Comparison of ENCODE assay signal across 2 cellular contexts in the genomic region with DNA sequence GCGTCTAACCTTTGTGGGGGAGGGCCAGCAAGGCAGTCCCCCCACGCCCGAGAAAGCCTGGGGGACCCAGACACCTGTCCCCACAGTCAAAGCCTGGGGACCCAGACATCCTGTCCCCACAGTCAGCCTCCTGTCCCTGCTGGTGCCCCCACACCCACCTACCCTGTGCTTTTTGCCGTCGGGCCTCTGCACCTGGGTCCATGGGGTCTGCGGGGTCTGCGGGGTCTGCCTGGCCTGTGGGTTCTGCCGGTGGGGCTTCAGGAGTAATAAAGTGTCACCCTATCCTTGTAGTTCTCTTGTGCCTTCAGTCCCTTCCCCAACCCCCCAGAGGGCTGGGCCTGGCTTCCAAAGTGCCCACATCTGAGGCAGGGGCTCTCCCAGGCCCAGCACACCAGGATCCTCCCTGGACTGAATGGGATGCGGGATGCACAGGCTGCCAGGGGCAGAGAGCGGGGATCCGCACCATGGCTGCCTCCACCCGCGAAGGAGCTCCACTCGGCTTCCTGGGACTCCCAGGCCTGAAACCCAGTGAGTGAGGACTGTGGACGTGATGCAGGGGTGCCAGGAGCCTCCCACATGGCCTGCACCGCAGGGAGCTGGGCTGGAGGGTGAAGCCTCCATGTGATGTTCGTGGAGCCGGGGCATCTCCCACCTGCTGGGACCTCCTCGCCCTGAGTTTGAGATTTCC.
TF ChIP-seq lines count a peak whose summit lies in the region.

No MANE protein-coding gene starts in this region.

TF ChIP-seq in HCT116, 20 proteins besides CTCF, POLR2A, EP300 and RAD21:
- TF ChIP-seq, protein P1, sequence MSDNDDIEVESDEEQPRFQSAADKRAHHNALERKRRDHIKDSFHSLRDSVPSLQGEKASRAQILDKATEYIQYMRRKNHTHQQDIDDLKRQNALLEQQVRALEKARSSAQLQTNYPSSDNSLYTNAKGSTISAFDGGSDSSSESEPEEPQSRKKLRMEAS (IDR thresholded peaks at IDR 0.05) = no peak
- TF ChIP-seq, protein P2, sequence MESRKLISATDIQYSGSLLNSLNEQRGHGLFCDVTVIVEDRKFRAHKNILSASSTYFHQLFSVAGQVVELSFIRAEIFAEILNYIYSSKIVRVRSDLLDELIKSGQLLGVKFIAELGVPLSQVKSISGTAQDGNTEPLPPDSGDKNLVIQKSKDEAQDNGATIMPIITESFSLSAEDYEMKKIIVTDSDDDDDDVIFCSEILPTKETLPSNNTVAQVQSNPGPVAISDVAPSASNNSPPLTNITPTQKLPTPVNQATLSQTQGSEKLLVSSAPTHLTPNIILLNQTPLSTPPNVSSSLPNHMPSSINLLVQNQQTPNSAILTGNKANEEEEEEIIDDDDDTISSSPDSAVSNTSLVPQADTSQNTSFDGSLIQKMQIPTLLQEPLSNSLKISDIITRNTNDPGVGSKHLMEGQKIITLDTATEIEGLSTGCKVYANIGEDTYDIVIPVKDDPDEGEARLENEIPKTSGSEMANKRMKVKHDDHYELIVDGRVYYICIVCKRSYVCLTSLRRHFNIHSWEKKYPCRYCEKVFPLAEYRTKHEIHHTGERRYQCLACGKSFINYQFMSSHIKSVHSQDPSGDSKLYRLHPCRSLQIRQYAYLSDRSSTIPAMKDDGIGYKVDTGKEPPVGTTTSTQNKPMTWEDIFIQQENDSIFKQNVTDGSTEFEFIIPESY (IDR thresholded peaks at IDR 0.05; ENCODE audit: extremely low read depth, insufficient replicate concordance, low read length) = no peak
- TF ChIP-seq YY1 (IDR thresholded peaks at IDR 0.05; ENCODE audit: extremely low read depth, insufficient replicate concordance, low read depth, low read length) = no peak
- no peak for TF ChIP-seq CBX3 (IDR thresholded peaks at IDR 0.05; ENCODE audit: low read depth)
- TF ChIP-seq SP1 (IDR thresholded peaks at IDR 0.05; ENCODE audit: low read depth) = no peak
- TF ChIP-seq SRF (IDR thresholded peaks at IDR 0.05; ENCODE audit: low read depth) = no peak
- TF ChIP-seq EGR1 (IDR thresholded peaks at IDR 0.05; ENCODE audit: low read depth) = no peak
- TF ChIP-seq CEBPB (IDR thresholded peaks at IDR 0.05; ENCODE audit: low read depth) = no peak
- TF ChIP-seq ZFX (IDR thresholded peaks at IDR 0.05) = no peak
- no peak for TF ChIP-seq ZNF274 (IDR thresholded peaks at IDR 0.05; ENCODE audit: low read depth, low read length)
- TF ChIP-seq, protein P3, sequence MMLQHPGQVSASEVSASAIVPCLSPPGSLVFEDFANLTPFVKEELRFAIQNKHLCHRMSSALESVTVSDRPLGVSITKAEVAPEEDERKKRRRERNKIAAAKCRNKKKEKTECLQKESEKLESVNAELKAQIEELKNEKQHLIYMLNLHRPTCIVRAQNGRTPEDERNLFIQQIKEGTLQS (IDR thresholded peaks at IDR 0.05) = no peak

TF ChIP-seq in K562, 482 proteins besides CTCF, POLR2A, EP300 and RAD21:
- TF ChIP-seq POLR2G (IDR thresholded peaks at IDR 0.05; ENCODE audit: low read depth, low read length) = peak; percentile 61
- no peak for TF ChIP-seq ARID2 (IDR thresholded peaks at IDR 0.05)
- TF ChIP-seq EWSR1 (IDR thresholded peaks at IDR 0.05; ENCODE audit: borderline replicate concordance, low read depth, partially characterized antibody) = no peak
- no peak for TF ChIP-seq ETV6 (IDR thresholded peaks at IDR 0.05; ENCODE audit: borderline replicate concordance in 1 of 2, low read depth in 2 of 2, low read length in 1 of 2)
- TF ChIP-seq ETV6 (CRISPR knock-in tag; IDR thresholded peaks at IDR 0.05; ENCODE audit: borderline replicate concordance) = no peak
- TF ChIP-seq FIP1L1 (IDR thresholded peaks at IDR 0.05; ENCODE audit: low read depth, low read length, poor library complexity, severe bottlenecking) = peak; percentile 43
- 0 out of 2 replicates have a peak, but pooled peaks have one; percentile 42 for TF ChIP-seq ZBTB7A (IDR thresholded peaks at IDR 0.05; ENCODE audit: borderline replicate concordance, control insufficient read depth, low read depth, low read length)
- no peak for TF ChIP-seq BMI1 (IDR thresholded peaks at IDR 0.05; ENCODE audit: low read length)
- TF ChIP-seq POLR2AphosphoS5 (IDR thresholded peaks at IDR 0.05; ENCODE audit: control insufficient read depth, insufficient read depth, low read depth, low read length) = 0 out of 2 replicates have a peak, but pooled peaks have one; percentile 7
TF ChIP-seq in K562: peak in this region for 4.
